Comparison of ENCODE assay signal across 24 cellular contexts in the genomic region with DNA sequence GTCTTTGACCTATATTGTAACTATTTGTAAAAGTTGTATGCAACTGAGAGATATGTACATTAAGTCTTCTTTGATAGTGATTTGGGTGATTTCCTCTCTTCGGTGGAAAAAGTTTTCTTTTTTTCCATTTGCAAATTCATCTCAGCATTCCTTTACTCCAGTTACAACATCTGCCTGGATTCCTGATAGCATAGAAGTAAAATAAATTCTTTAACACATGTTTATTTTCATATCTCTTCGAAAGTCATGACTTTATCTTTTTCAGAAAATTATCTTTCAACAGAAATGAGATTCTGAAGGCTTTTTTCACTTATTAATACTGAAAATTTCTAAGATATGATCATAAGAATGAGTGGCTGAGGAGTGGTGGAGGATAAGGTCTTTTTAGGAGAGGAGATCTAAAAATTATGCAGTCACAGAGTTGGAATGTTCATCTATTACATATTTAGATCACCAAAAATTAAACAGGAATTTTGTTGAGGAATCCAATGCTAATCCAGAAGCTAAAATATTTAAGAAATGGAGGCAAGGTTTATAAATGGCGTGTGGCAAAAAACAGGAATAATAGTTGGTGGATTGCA.
"Had no signal": no experiment of that assay in that cellular context is flagged by ENCODE, and none has a peak within 500 bp of the region (broad histone marks: within the 10 kb centered on the region; RNA-seq: fewer than 3 reads in every experiment).

No MANE protein-coding gene starts in this region.

- H3K9me3 Mint-ChIP-seq: type B pancreatic cell had no signal

- H3K4me2 ChIP-seq: smooth muscle cell had no signal

- H3K27ac Mint-ChIP-seq: memory B cell; naive thymus-derived CD4-positive, alpha-beta T cell; natural killer cell treated with Interleukin-12 subunit alpha and Interleukin-12 subunit beta and Interleukin-15 and Interleukin-18, amount 100 ng/mL, for 72 hours; stimulated activated memory B cell treated with anti-CD40 and anti-IgM and Interleukin-4, amounts not matched to agents 10 μg/mL and 1 μg/mL and 100 μg/mL, for 72 hours; type B pancreatic cell had no signal

- H3K27me3 Mint-ChIP-seq: memory B cell; naive thymus-derived CD4-positive, alpha-beta T cell; natural killer cell treated with Interleukin-12 subunit alpha and Interleukin-12 subunit beta and Interleukin-15 and Interleukin-18, amount 100 ng/mL, for 72 hours; progenitor cell of endocrine pancreas; stimulated activated memory B cell treated with anti-CD40 and anti-IgM and Interleukin-4, amounts not matched to agents 10 μg/mL and 1 μg/mL and 100 μg/mL, for 72 hours; stimulated activated naive CD8-positive, alpha-beta T cell treated with anti-CD3 and anti-CD28 coated beads, Interleukin-15, amount 100 ng/mL, for 72 hours; type B pancreatic cell had no signal

- DNase-seq: left ventricle myocardium inferior; midbrain; mucosa of descending colon; naive thymus-derived CD4-positive, alpha-beta T cell; ovary; right lobe of liver; stimulated activated CD4-positive, alpha-beta T cell treated with anti-CD3 and anti-CD28 coated beads, Interleukin-1b, Interleukin-23, amount 100 ng/mL, for 48 hours; stimulated activated CD4-positive, alpha-beta T cell treated with anti-CD3 and anti-CD28 coated beads, Interleukin-2, amount 100 ng/mL, for 48 hours; stimulated activated CD4-positive, alpha-beta T cell treated with anti-CD3 and anti-CD28 coated beads, Interleukin-4, amount 100 ng/mL, for 4 hours; stimulated activated CD8-positive, alpha-beta memory T cell treated with anti-CD3 and anti-CD28 coated beads, Interleukin-4, amount 100 ng/mL, for 48 hours; stimulated activated naive CD4-positive, alpha-beta T cell treated with Interleukin-2 at 50 U/mL for 16 hours; stimulated activated naive CD8-positive, alpha-beta T cell treated with anti-CD3 and anti-CD28 coated beads, Interleukin-15, amount 100 ng/mL, for 72 hours; substantia nigra; uterus had no signal

- H3K36me3 Mint-ChIP-seq: memory B cell; naive thymus-derived CD4-positive, alpha-beta T cell; stimulated activated memory B cell treated with anti-CD40 and anti-IgM and Interleukin-4, amounts not matched to agents 10 μg/mL and 1 μg/mL and 100 μg/mL, for 72 hours; type B pancreatic cell had no signal

- FAIRE-seq: islet of Langerhans had no signal

- H3K4me3 Mint-ChIP-seq: memory B cell; naive thymus-derived CD4-positive, alpha-beta T cell; natural killer cell treated with Interleukin-12 subunit alpha and Interleukin-12 subunit beta and Interleukin-15 and Interleukin-18, amount 100 ng/mL, for 72 hours; stimulated activated memory B cell treated with anti-CD40 and anti-IgM and Interleukin-4, amounts not matched to agents 10 μg/mL and 1 μg/mL and 100 μg/mL, for 72 hours; stimulated activated naive CD8-positive, alpha-beta T cell treated with anti-CD3 and anti-CD28 coated beads, Interleukin-15, amount 100 ng/mL, for 72 hours; type B pancreatic cell had no signal

- H3K4me1 Mint-ChIP-seq: memory B cell; naive thymus-derived CD4-positive, alpha-beta T cell; stimulated activated memory B cell treated with anti-CD40 and anti-IgM and Interleukin-4, amounts not matched to agents 10 μg/mL and 1 μg/mL and 100 μg/mL, for 72 hours; stimulated activated naive CD8-positive, alpha-beta T cell treated with anti-CD3 and anti-CD28 coated beads, Interleukin-15, amount 100 ng/mL, for 72 hours had no signal

- H3K36me3 ChIP-seq: left ventricle myocardium inferior, ovary, right atrium auricular region, right lobe of liver, tibial nerve, uterus had no signal

- H3K27me3 ChIP-seq: ovary, right atrium auricular region, right lobe of liver, tibial nerve, uterus had no signal

- H3K4me3 ChIP-seq: left ventricle myocardium inferior, lung, mucosa of descending colon, ovary, right atrium auricular region, right lobe of liver, smooth muscle cell, tibial nerve, uterus had no signal

- H3K4me1 ChIP-seq: left ventricle myocardium inferior, right atrium auricular region, right lobe of liver, tibial nerve, uterus had no signal

- H3K9me3 ChIP-seq: mucosa of descending colon, ovary, right atrium auricular region, right lobe of liver, uterus had no signal

- H3K27ac ChIP-seq: left ventricle myocardium inferior, ovary, right atrium auricular region, right lobe of liver, tibial nerve, uterus had no signal

- ATAC-seq: mucosa of descending colon; naive thymus-derived CD4-positive, alpha-beta T cell; natural killer cell treated with Interleukin-12 subunit alpha and Interleukin-12 subunit beta and Interleukin-15 and Interleukin-18, amount 100 ng/mL, for 72 hours; right lobe of liver; stimulated activated memory B cell treated with anti-CD40 and anti-IgM and Interleukin-4, amounts not matched to agents 10 μg/mL and 1 μg/mL and 100 μg/mL, for 72 hours; stimulated activated naive CD8-positive, alpha-beta T cell treated with anti-CD3 and anti-CD28 coated beads, Interleukin-15, amount 100 ng/mL, for 72 hours had no signal
